9 cellular contexts compared by ENCODE assay signal in the genomic region with DNA sequence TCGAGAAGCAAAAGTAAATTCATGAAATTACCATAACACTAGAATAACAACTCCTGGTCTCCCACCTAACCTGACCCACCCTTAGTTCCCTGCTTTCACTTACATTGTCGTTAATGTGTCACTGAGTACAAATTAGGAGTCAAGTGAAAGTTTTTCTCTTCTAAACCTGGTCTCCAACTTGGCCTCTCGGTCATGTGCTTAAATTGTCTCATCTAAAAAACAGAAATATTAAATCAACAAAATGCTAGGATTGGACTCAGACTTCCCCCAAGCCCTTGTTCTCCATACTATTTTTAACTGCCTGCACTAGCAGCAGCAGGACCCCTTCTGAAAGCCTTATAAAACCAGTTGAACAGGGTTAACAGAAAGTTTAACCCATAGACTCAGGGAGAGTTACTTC. TPM values are rescaled to one million over a fixed set of nuclear protein-coding genes. Genes with fewer than 3 reads are reported as not detected.
DNase-seq lines count a peak whose midpoint lies in the region; ATAC-seq and TF ChIP-seq lines count a peak whose summit lies in the region.
"Had no signal": no experiment of that assay in that cellular context is flagged by ENCODE, and none has a peak within 500 bp of the region (broad histone marks: within the 10 kb centered on the region; RNA-seq: fewer than 3 reads in every experiment).

No MANE protein-coding gene starts in this region.

- TF ChIP-seq CTCF in PC-3 (conservative IDR thresholded peaks at IDR 0.05; ENCODE audit: low read depth, low read length) (no peak), glutamatergic neuron (IDR thresholded peaks at IDR 0.05; ENCODE audit: partially characterized antibody, unreplicated experiment) (no peak), spleen (IDR thresholded peaks at IDR 0.05 in 8 of 11, conservative IDR thresholded peaks at IDR 0.05 in 3 of 11) (no peak)

- peaks cover 45% of the 10 kb centered on the region for H3K36me3 Mint-ChIP-seq in T-helper 2 cell treated with Interferon-gamma antibody and Interleukin-4, amounts not matched to agents 5 μg/mL and 100 μg/mL, for 36 hours (ENCODE audit: low read depth)
- H3K36me3 Mint-ChIP-seq in glutamatergic neuron (ENCODE audit: unreplicated experiment), result no peaks in the 10 kb centered on the region

- peaks cover 31% of the 10 kb centered on the region for H3K79me2 ChIP-seq in PC-3 (ENCODE audit: low read length)

- H3K9me3 Mint-ChIP-seq in T-helper 2 cell treated with Interferon-gamma antibody and Interleukin-4, amounts not matched to agents 5 μg/mL and 100 μg/mL, for 36 hours, result no peaks in the 10 kb centered on the region
- peaks cover 24% of the 10 kb centered on the region for H3K9me3 Mint-ChIP-seq in glutamatergic neuron (ENCODE audit: unreplicated experiment)

- peaks cover 28% of the 10 kb centered on the region for H4K20me1 ChIP-seq in PC-3 (ENCODE audit: low read length)

- H3K4me2 ChIP-seq in PC-3 (ENCODE audit: low read length), result peak overlapping the region; percentile 87

- no peak overlapping the region for H2AFZ ChIP-seq in PC-3 (ENCODE audit: low read length)

- H3K27ac ChIP-seq in PC-3 (ENCODE audit: low read length) (no peak overlapping the region), spleen (peak overlapping the region; percentile 95 to 100 (median 100))

- peak overlapping the region; percentile 99 for H3K4me3 Mint-ChIP-seq in T-helper 2 cell treated with Interferon-gamma antibody and Interleukin-4, amounts not matched to agents 5 μg/mL and 100 μg/mL, for 36 hours
- H3K4me3 Mint-ChIP-seq in glutamatergic neuron (ENCODE audit: unreplicated experiment), result peak overlapping the region; percentile 96

- peak overlapping the region; percentile 99 for H3K27ac Mint-ChIP-seq in T-helper 2 cell treated with Interferon-gamma antibody and Interleukin-4, amounts not matched to agents 5 μg/mL and 100 μg/mL, for 36 hours
- H3K27ac Mint-ChIP-seq in glutamatergic neuron (ENCODE audit: unreplicated experiment), result peak overlapping the region; percentile 83

- TF ChIP-seq POLR2A in spleen (IDR thresholded peaks at IDR 0.05), result no peak

- H3K4me1 Mint-ChIP-seq in T-helper 2 cell treated with Interferon-gamma antibody and Interleukin-4, amounts not matched to agents 5 μg/mL and 100 μg/mL, for 36 hours (ENCODE audit: low read depth), result peaks cover 23% of the 10 kb centered on the region
- H3K4me1 Mint-ChIP-seq in glutamatergic neuron (ENCODE audit: low read depth, unreplicated experiment), result peaks cover 13% of the 10 kb centered on the region

- H3K27me3 ChIP-seq in PC-3 (ENCODE audit: low read length), result no peaks in the 10 kb centered on the region
- H3K27me3 ChIP-seq in spleen (replicated peaks in 1 of 7), result no peaks in the 10 kb centered on the region
- H3K27me3 ChIP-seq: BE2C had no signal

- H3K4me3 ChIP-seq in PC-3 (ENCODE audit: low read length) (no peak overlapping the region), spleen (peak overlapping the region in 6 of 8 donors; percentile 63 to 81 (median 74))

- H3K9me2 ChIP-seq in PC-3 (replicated peaks; ENCODE audit: low read length), result no peaks in the 10 kb centered on the region

- no peaks in the 10 kb centered on the region for H3F3A ChIP-seq in PC-3 (ENCODE audit: low read length, unreplicated experiment)

- H3K9me3 ChIP-seq in PC-3 (ENCODE audit: low read length) (no peaks in the 10 kb centered on the region), spleen (no peaks in the 10 kb centered on the region)
- H3K9me3 ChIP-seq: BE2C had no signal

- CTCF ChIA-PET in PC-3 (lab: Charles Lee), result no interaction called here

- POLR2A ChIA-PET in PC-3 (lab: Charles Lee; ENCODE audit: unreplicated experiment), result no interaction called here

- H3K4me1 ChIP-seq in PC-3 (ENCODE audit: insufficient read depth, low read length) (peaks cover 13% of the 10 kb centered on the region), spleen (peaks cover 0 to 65% (median 24%) of the 10 kb centered on the region in 6 donors)
- H3K4me1 ChIP-seq: BE2C had no signal

- peaks cover 17% of the 10 kb centered on the region for H3K36me3 ChIP-seq in PC-3 (ENCODE audit: low read depth, low read length)
- peaks cover 0 to 39% (median 11%) of the 10 kb centered on the region in 6 donors for H3K36me3 ChIP-seq in spleen

- intact Hi-C loops in PC-3 (cut with micrococcal nuclease) (loop anchor here (5.0 kb wide), 1 partner anchor 275 kb away; no protein-coding TSS in a partner anchor), spleen (cut with DNase I; ENCODE audit: low total_unique reads) (loop anchor here (5.0 kb wide), 1 partner anchor 425 kb away; no protein-coding TSS in a partner anchor)

- no peak for DNase-seq in T-helper 2 cell treated with Interferon-gamma antibody and Interleukin-4, amounts not matched to agents 5 μg/mL and 100 μg/mL, for 36 hours (ENCODE audit: low spot score)
- DNase-seq in T-helper 2 cell, result no peak
- no peak for DNase-seq in PC-3
- DNase-seq in glutamatergic neuron, result no peak
- no peak for DNase-seq in spleen
- no peak for DNase-seq in stimulated activated CD8-positive, alpha-beta memory T cell treated with anti-CD3 and anti-CD28 coated beads, Interleukin-4, amount 100 ng/mL, for 48 hours
- DNase-seq in central memory CD4-positive, alpha-beta T cell, result no peak
- DNase-seq: BE2C had no signal

- H3K27me3 Mint-ChIP-seq in T-helper 2 cell treated with Interferon-gamma antibody and Interleukin-4, amounts not matched to agents 5 μg/mL and 100 μg/mL, for 36 hours (ENCODE audit: low read depth), result peaks cover 4% of the 10 kb centered on the region
- H3K27me3 Mint-ChIP-seq in glutamatergic neuron (ENCODE audit: unreplicated experiment), result peaks cover 16% of the 10 kb centered on the region

- WGBS in spleen, 5 donors, result 29 to 51% (median 41%) methylated on average over 3 of the region's 3 CpGs

- no peak for ATAC-seq in PC-3
- no peak for ATAC-seq in HG02852 (IDR thresholded peaks at IDR 0.05; ENCODE audit: unreplicated experiment)

- no TSS peak for BruUV-seq in PC-3 (replicated peaks; lab: Mats Ljungman, UMichigan)

- no peak overlapping the region for H3K9ac ChIP-seq in PC-3 (ENCODE audit: low read length)

RNA-seq across cellular contexts. Expression of gene BTG1, which starts 1.8 kb away (rescaled TPM):
- total RNA-seq in PC-3 (2014; rRNA removed) (16.0 and 29.8 TPM in 2 replicates), glutamatergic neuron (ENCODE audit: unreplicated experiment) (72.2 TPM), spleen (100 to 1,000 TPM; 171 to 358 (median 256) TPM)
- polyA plus RNA-seq in spleen, result 100 to 1,000 TPM; 122 to 228 (median 132) TPM
